18 cellular contexts compared by ENCODE assay signal in the genomic region with DNA sequence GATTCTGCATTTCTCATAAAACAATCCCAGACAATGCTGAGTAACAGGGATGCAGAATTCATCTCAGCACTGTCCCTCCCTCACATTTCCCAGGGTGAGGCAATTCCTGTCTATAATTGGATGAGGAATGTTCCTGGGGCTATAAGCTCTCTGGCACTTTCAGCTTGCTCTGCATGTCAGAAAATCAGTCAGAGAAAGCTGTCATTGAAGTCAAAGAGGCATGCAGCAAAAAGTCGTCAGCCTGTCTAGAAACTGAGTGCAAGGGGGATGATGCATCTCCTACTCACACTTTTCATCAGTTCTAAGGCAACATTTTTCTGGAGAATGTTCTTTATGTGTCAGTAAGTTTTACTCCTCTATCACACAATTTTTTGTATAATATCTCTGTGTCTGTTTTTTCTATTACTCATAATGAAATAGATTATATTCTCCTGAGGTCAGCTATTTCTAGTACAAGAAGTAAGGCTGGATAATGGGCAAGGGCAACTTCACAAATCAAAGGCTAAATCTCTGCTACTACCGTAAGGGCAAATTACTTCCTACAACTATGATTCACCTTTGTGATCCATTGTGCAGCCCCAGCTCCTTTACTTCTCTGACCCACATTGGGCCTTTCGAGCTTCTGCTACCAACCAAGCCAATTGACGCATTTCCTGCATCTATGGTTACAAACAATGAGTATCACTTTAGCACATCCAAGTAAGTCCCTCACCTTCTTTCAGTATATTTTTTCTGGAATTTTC. TPM values are rescaled to one million over a fixed set of nuclear protein-coding genes. Genes with fewer than 3 reads are reported as not detected.
A peak's percentile ranks its signal among the peaks of the same experiment; 100 is the strongest.
DNase-seq lines count a peak whose midpoint lies in the region; ATAC-seq and TF ChIP-seq lines count a peak whose summit lies in the region.
"Had no signal": no experiment of that assay in that cellular context is flagged by ENCODE, and none has a peak within 500 bp of the region (broad histone marks: within the 10 kb centered on the region; RNA-seq: fewer than 3 reads in every experiment).

No MANE protein-coding gene starts in this region.

- intact Hi-C loops in left ventricle myocardium superior (cut with micrococcal nuclease) (no loop called here), left ventricle myocardium inferior (cut with micrococcal nuclease) (no loop called here)

- no peaks in the 10 kb centered on the region for H3K4me1 ChIP-seq in left ventricle myocardium inferior
- H3K4me1 ChIP-seq: A549, body of pancreas, parathyroid adenoma had no signal

- DNase-seq in left ventricle myocardium superior (no peak), left ventricle myocardium inferior (no peak), amniotic epithelial cell (ENCODE audit: low read depth) (peak; percentile 48), foreskin melanocyte (peak; percentile 57), stromal cell of bone marrow (ENCODE audit: low read depth) (peak; percentile 31), mucosa of gallbladder (ENCODE audit: low spot score) (no peak), GM20000 (ENCODE audit: low spot score) (no peak)
- DNase-seq: activated CD8-positive, alpha-beta T cell treated with anti-CD3 and anti-CD28 coated beads for 36 hours; body of pancreas; NCI-H146; NCI-H510A; Right ventricle myocardium superior; tibial artery had no signal

- no peak overlapping the region for H3K4me3 ChIP-seq in left ventricle myocardium inferior
- H3K4me3 ChIP-seq: A549, body of pancreas, K562, tibial artery had no signal

- no peaks in the 10 kb centered on the region for H3K36me3 ChIP-seq in left ventricle myocardium inferior
- H3K36me3 ChIP-seq: tibial artery had no signal

- H3K27ac ChIP-seq in left ventricle myocardium inferior (replicated peaks), result no peak overlapping the region
- H3K27ac ChIP-seq: A549, body of pancreas, parathyroid adenoma, tibial artery had no signal

- no peaks in the 10 kb centered on the region for H3K27me3 ChIP-seq in left ventricle myocardium inferior (ENCODE audit: low read depth)
- H3K27me3 ChIP-seq: body of pancreas, tibial artery had no signal

- no peaks in the 10 kb centered on the region for H3K9me3 ChIP-seq in left ventricle myocardium inferior (replicated peaks)
- H3K9me3 ChIP-seq: A549, body of pancreas, tibial artery had no signal

- ATAC-seq in left ventricle myocardium superior (peak; percentile 23), HG03457 (IDR thresholded peaks at IDR 0.05; ENCODE audit: unreplicated experiment) (no peak)
- ATAC-seq: A549; activated CD8-positive, alpha-beta T cell treated with anti-CD3 and anti-CD28 coated beads for 36 hours; activated T-helper 17 cell treated with anti-CD3 and anti-CD28 coated beads, Interleukin-2, amount 50 U/mL, for 72 hours; body of pancreas; K562 had no signal

- TF ChIP-seq CTCF in left ventricle myocardium inferior (IDR thresholded peaks at IDR 0.05; ENCODE audit: borderline replicate concordance), result no peak
- TF ChIP-seq CTCF in GM20000 (IDR thresholded peaks at IDR 0.05; ENCODE audit: extremely low read depth, missing control alignments), result no peak

RNA-seq across cellular contexts. Expression of gene TASL, which starts 56.0 kb away (rescaled TPM):
- total RNA-seq in left ventricle myocardium superior, result 0.62 TPM
- total RNA-seq in left ventricle myocardium inferior, result 0.30 TPM
- 3.1 TPM for total RNA-seq in mucosa of gallbladder

Comparison
In these comparisons a context has a peak if more than half of its experiments do, and no peak if none do; other contexts are left out.
1. DNase-seq: peak in amniotic epithelial cell (single experiment), foreskin melanocyte (single experiment) and stromal cell of bone marrow (single experiment); none in left ventricle myocardium superior (single experiment), left ventricle myocardium inferior (single experiment), mucosa of gallbladder (single experiment) and GM20000 (single experiment).